Comparison of ENCODE assay signal across 35 cellular contexts in genomic region chr5:169550227-169550626, GRCh38.
"Had no signal": no experiment of that assay in that cellular context is flagged by ENCODE, and none has a peak within 500 bp of the region (broad histone marks: within the 10 kb centered on the region; RNA-seq: fewer than 3 reads in every experiment).

No MANE protein-coding gene starts in this region.

- H3K9me3 ChIP-seq: ascending aorta, breast epithelium, esophagus muscularis mucosa, gastroesophageal sphincter had no signal

- H3K36me3 Mint-ChIP-seq: activated CD4-positive, alpha-beta memory T cell treated with anti-CD3 and anti-CD28 coated beads for 36 hours; activated CD8-positive, alpha-beta memory T cell treated with anti-CD3 and anti-CD28 coated beads, Interleukin-2, amount 10 ng/mL, durations not matched to agents 7 days and 5 days; activated naive CD4-positive, alpha-beta T cell treated with anti-CD3 and anti-CD28 coated beads, Interleukin-2, amount 50 U/mL, for 24 hours; activated naive CD8-positive, alpha-beta T cell treated with anti-CD3 and anti-CD28 coated beads, Interleukin-2, amount 10 ng/mL, durations not matched to agents 7 days and 5 days; brain had no signal

- H3K9me3 Mint-ChIP-seq: activated CD4-positive, alpha-beta memory T cell treated with anti-CD3 and anti-CD28 coated beads for 36 hours; activated CD4-positive, alpha-beta T cell treated with anti-CD3 and anti-CD28 coated beads, Interleukin-2, amount 10 ng/mL, durations not matched to agents 24 days and 14 days; activated naive CD4-positive, alpha-beta T cell treated with anti-CD3 and anti-CD28 coated beads for 36 hours; activated naive CD8-positive, alpha-beta T cell treated with anti-CD3 and anti-CD28 coated beads, Interleukin-2, amount 10 ng/mL, durations not matched to agents 7 days and 5 days; activated T-helper 1 cell treated with anti-CD3 and anti-CD28 coated beads, Interleukin-12 subunit alpha, Interleukin-12 subunit beta, Interleukin-2, Interleukin-4 antibody, amounts not matched to agents 30 ng/mL and 10 ng/mL and 1 ng/mL, durations not matched to agents 14 hours and 24 hours and 36 hours; activated T-helper 2 cell treated with anti-CD3 and anti-CD28 coated beads, Interferon-gamma antibody, Interleukin-2, Interleukin-4, amounts not matched to agents 10 μg/mL and 5 μg/mL and 100 μg/mL, durations not matched to agents 14 hours and 24 hours and 36 hours; central memory CD8-positive, alpha-beta T cell; dendritic cell treated with granulocyte-macrophage colony-stimulating factor and Interleukin-4, amounts not matched to agents 40 ng/mL and 50 ng/mL, for 4 days; endodermal cell; T-helper 2 cell treated with Interferon-gamma antibody and Interleukin-4, amounts not matched to agents 5 μg/mL and 100 μg/mL, for 36 hours had no signal

- H3K4me2 ChIP-seq: hepatocyte had no signal

- H3K4me3 Mint-ChIP-seq: activated CD4-positive, alpha-beta memory T cell treated with anti-CD3 and anti-CD28 coated beads for 36 hours; activated CD4-positive, alpha-beta T cell treated with anti-CD3 and anti-CD28 coated beads for 36 hours; activated CD4-positive, alpha-beta T cell treated with anti-CD3 and anti-CD28 coated beads, Interleukin-2, amount 10 ng/mL, durations not matched to agents 24 days and 14 days; activated CD8-positive, alpha-beta memory T cell treated with anti-CD3 and anti-CD28 coated beads, Interleukin-2, amount 10 ng/mL, durations not matched to agents 7 days and 5 days; activated CD8-positive, alpha-beta T cell treated with anti-CD3 and anti-CD28 coated beads, Interleukin-2, amount 10 ng/mL, durations not matched to agents 7 days and 5 days; activated naive CD4-positive, alpha-beta T cell treated with anti-CD3 and anti-CD28 coated beads for 36 hours; activated naive CD4-positive, alpha-beta T cell treated with anti-CD3 and anti-CD28 coated beads, Interleukin-2, amount 50 U/mL, for 24 hours; activated naive CD8-positive, alpha-beta T cell treated with anti-CD3 and anti-CD28 coated beads, Interleukin-2, amount 10 ng/mL, durations not matched to agents 7 days and 5 days; activated T-helper 1 cell treated with anti-CD3 and anti-CD28 coated beads, Interleukin-12 subunit alpha, Interleukin-12 subunit beta, Interleukin-2, Interleukin-4 antibody, amounts not matched to agents 30 ng/mL and 10 ng/mL and 1 ng/mL, durations not matched to agents 14 hours and 24 hours and 36 hours; brain; central memory CD8-positive, alpha-beta T cell; dendritic cell treated with granulocyte-macrophage colony-stimulating factor and Interleukin-4, amounts not matched to agents 40 ng/mL and 50 ng/mL, for 4 days; endodermal cell; T-helper 17 cell; T-helper 2 cell treated with Interferon-gamma antibody and Interleukin-4, amounts not matched to agents 5 μg/mL and 100 μg/mL, for 36 hours had no signal

- H3K27me3 ChIP-seq: ascending aorta, breast epithelium, gastroesophageal sphincter, hepatocyte had no signal

- H3K36me3 ChIP-seq: ascending aorta, breast epithelium, esophagus muscularis mucosa, gastroesophageal sphincter, heart right ventricle, WERI-Rb-1 had no signal

- H3K4me1 ChIP-seq: ascending aorta, breast epithelium, esophagus muscularis mucosa, gastroesophageal sphincter had no signal

- H3K79me2 ChIP-seq: hepatocyte had no signal

- ATAC-seq: activated CD4-positive, alpha-beta T cell treated with anti-CD3 and anti-CD28 coated beads for 36 hours; activated CD8-positive, alpha-beta memory T cell treated with anti-CD3 and anti-CD28 coated beads, Interleukin-2, amount 10 ng/mL, durations not matched to agents 7 days and 5 days; activated CD8-positive, alpha-beta T cell treated with anti-CD3 and anti-CD28 coated beads, Interleukin-2, amount 10 ng/mL, durations not matched to agents 7 days and 5 days; gastroesophageal sphincter; heart right ventricle; T-helper 17 cell had no signal

- H3K27ac ChIP-seq: ascending aorta, breast epithelium, coronary artery, esophagus muscularis mucosa, gastroesophageal sphincter, heart right ventricle, hepatocyte, WERI-Rb-1 had no signal

- DNase-seq: activated CD4-positive, alpha-beta memory T cell treated with anti-CD3 and anti-CD28 coated beads for 36 hours; activated CD4-positive, alpha-beta T cell treated with anti-CD3 and anti-CD28 coated beads for 36 hours; activated CD4-positive, alpha-beta T cell treated with anti-CD3 and anti-CD28 coated beads, Interleukin-2, amount 10 ng/mL, durations not matched to agents 24 days and 14 days; activated CD4-positive, CD25-positive, alpha-beta regulatory T cell; activated CD4-positive, CD25-positive, alpha-beta regulatory T cell treated with anti-CD3 and anti-CD28 coated beads, Interleukin-2, amount 50 U/mL, for 72 hours; activated CD8-positive, alpha-beta memory T cell treated with anti-CD3 and anti-CD28 coated beads, Interleukin-2, amount 10 ng/mL, durations not matched to agents 7 days and 5 days; activated CD8-positive, alpha-beta memory T cell treated with anti-CD3 and anti-CD28 coated beads, Interleukin-2, amount 50 U/mL, for 4 hours; activated CD8-positive, alpha-beta T cell treated with anti-CD3 and anti-CD28 coated beads, Interleukin-2, amount 10 ng/mL, durations not matched to agents 7 days and 5 days; activated effector memory CD4-positive, alpha-beta T cell treated with anti-CD3 and anti-CD28 coated beads, Interleukin-2, amount 50 U/mL, for 16 hours; activated naive CD4-positive, alpha-beta T cell treated with anti-CD3 and anti-CD28 coated beads for 36 hours; activated naive CD8-positive, alpha-beta T cell treated with anti-CD3 and anti-CD28 coated beads, Interleukin-2, amount 10 ng/mL, durations not matched to agents 7 days and 5 days; activated T-cell treated with anti-CD3 and anti-CD28 coated beads, Interleukin-2, amount 50 U/mL, for 1 hour; activated T-cell treated with anti-CD3 and anti-CD28 coated beads, Interleukin-2, amount 50 U/mL, for 48 hours; dorsolateral prefrontal cortex; effector memory CD4-positive, alpha-beta T cell; endodermal cell; erythroblast; foreskin melanocyte; heart right ventricle; T-helper 17 cell; T1000; WERI-Rb-1 had no signal

- H2AFZ ChIP-seq: hepatocyte had no signal

- H3K4me3 ChIP-seq: ascending aorta, breast epithelium, coronary artery, dorsolateral prefrontal cortex, esophagus muscularis mucosa, gastroesophageal sphincter, heart right ventricle, hepatocyte had no signal

- H3K27ac Mint-ChIP-seq: activated CD4-positive, alpha-beta memory T cell treated with anti-CD3 and anti-CD28 coated beads for 36 hours; activated CD4-positive, alpha-beta T cell treated with anti-CD3 and anti-CD28 coated beads for 36 hours; activated CD4-positive, alpha-beta T cell treated with anti-CD3 and anti-CD28 coated beads, Interleukin-2, amount 10 ng/mL, durations not matched to agents 24 days and 14 days; activated CD8-positive, alpha-beta memory T cell treated with anti-CD3 and anti-CD28 coated beads, Interleukin-2, amount 10 ng/mL, durations not matched to agents 7 days and 5 days; activated CD8-positive, alpha-beta T cell treated with anti-CD3 and anti-CD28 coated beads, Interleukin-2, amount 10 ng/mL, durations not matched to agents 7 days and 5 days; activated naive CD4-positive, alpha-beta T cell treated with anti-CD3 and anti-CD28 coated beads for 36 hours; activated naive CD4-positive, alpha-beta T cell treated with anti-CD3 and anti-CD28 coated beads, Interleukin-2, amount 50 U/mL, for 24 hours; activated naive CD8-positive, alpha-beta T cell treated with anti-CD3 and anti-CD28 coated beads, Interleukin-2, amount 10 ng/mL, durations not matched to agents 7 days and 5 days; activated T-helper 1 cell treated with anti-CD3 and anti-CD28 coated beads, Interleukin-12 subunit alpha, Interleukin-12 subunit beta, Interleukin-2, Interleukin-4 antibody, amounts not matched to agents 30 ng/mL and 10 ng/mL and 1 ng/mL, durations not matched to agents 14 hours and 24 hours and 36 hours; activated T-helper 2 cell treated with anti-CD3 and anti-CD28 coated beads, Interferon-gamma antibody, Interleukin-2, Interleukin-4, amounts not matched to agents 10 μg/mL and 5 μg/mL and 100 μg/mL, durations not matched to agents 14 hours and 24 hours and 36 hours; brain; dendritic cell treated with granulocyte-macrophage colony-stimulating factor and Interleukin-4, amounts not matched to agents 40 ng/mL and 50 ng/mL, for 4 days; endodermal cell; T-helper 17 cell; T-helper 2 cell treated with Interferon-gamma antibody and Interleukin-4, amounts not matched to agents 5 μg/mL and 100 μg/mL, for 36 hours had no signal

- H3K4me1 Mint-ChIP-seq: activated CD4-positive, alpha-beta T cell treated with anti-CD3 and anti-CD28 coated beads, Interleukin-2, amount 10 ng/mL, durations not matched to agents 24 days and 14 days; activated CD8-positive, alpha-beta memory T cell treated with anti-CD3 and anti-CD28 coated beads, Interleukin-2, amount 10 ng/mL, durations not matched to agents 7 days and 5 days; activated naive CD4-positive, alpha-beta T cell treated with anti-CD3 and anti-CD28 coated beads, Interleukin-2, amount 50 U/mL, for 24 hours; activated naive CD8-positive, alpha-beta T cell treated with anti-CD3 and anti-CD28 coated beads, Interleukin-2, amount 10 ng/mL, durations not matched to agents 7 days and 5 days; central memory CD8-positive, alpha-beta T cell; endodermal cell; T-helper 17 cell had no signal
